ENCODE assay signal across 11 cellular contexts in genomic region chr10:127922675-127923366, GRCh38. TPM values are rescaled to one million over a fixed set of nuclear protein-coding genes. Genes with fewer than 3 reads are reported as not detected.
DNase-seq lines count a peak whose midpoint lies in the region; ATAC-seq, FAIRE-seq and TF ChIP-seq lines count a peak whose summit lies in the region.
"Had no signal": no experiment of that assay in that cellular context is flagged by ENCODE, and none has a peak within 500 bp of the region (broad histone marks: within the 10 kb centered on the region; RNA-seq: fewer than 3 reads in every experiment).

No MANE protein-coding gene starts in this region.

- TF ChIP-seq RAD21 in Ishikawa (IDR thresholded peaks at IDR 0.05; ENCODE audit: low read depth): 0 out of 2 replicates have a peak, but pooled peaks have one; percentile 4

- DNase-seq in dermis microvascular lymphatic vessel endothelial cell (ENCODE audit: low read depth in 2 of 2): peak; percentile 58 to 91
- peak; percentile 83 to 88 for DNase-seq in lung microvascular endothelial cell (ENCODE audit: low read depth in 2 of 2)
- peak; percentile 85 for DNase-seq in urothelium cell line (ENCODE audit: low spot score)
- DNase-seq in GM13976 (ENCODE audit: low spot score): no peak
- no peak for DNase-seq in activated naive CD4-positive, alpha-beta T cell treated with anti-CD3 and anti-CD28 coated beads, Interleukin-2, amount 50 U/mL, for 16 hours
- DNase-seq: activated CD4-positive, CD25-positive, alpha-beta regulatory T cell; central memory CD4-positive, alpha-beta T cell; naive thymus-derived CD8-positive, alpha-beta T cell; NCI-H2227 treated with DMSO at 0.1 percent for 48 hours had no signal

- in situ Hi-C loops in GM13976 (cut with MboI; ENCODE audit: low sequenced_read_pairs, unreplicated experiment): no loop called here

- ATAC-seq in HG02763 (IDR thresholded peaks at IDR 0.05; ENCODE audit: unreplicated experiment): no peak
- ATAC-seq: naive thymus-derived CD8-positive, alpha-beta T cell had no signal

- peak; percentile 56; the same call in 1 of the 2 replicates for TF ChIP-seq EP300 in Ishikawa (IDR thresholded peaks at IDR 0.05; ENCODE audit: borderline replicate concordance)

- TF ChIP-seq CTCF in GM13976 (IDR thresholded peaks at IDR 0.05; ENCODE audit: borderline replicate concordance, control extremely low read depth, extremely low read depth, insufficient read depth, missing control alignments): no peak

- no peak for FAIRE-seq in urothelium cell line (lab: Jason Lieb, UNC)

TF ChIP-seq in Ishikawa, 13 proteins besides CTCF, POLR2A, EP300 and RAD21:
- TF ChIP-seq TCF12 (IDR thresholded peaks at IDR 0.05; ENCODE audit: low read depth) (peak; percentile 78), CEBPB (IDR thresholded peaks at IDR 0.05) (peak; percentile 88), NFIC (IDR thresholded peaks at IDR 0.05) (peak; percentile 81), TEAD4 (IDR thresholded peaks at IDR 0.05) (peak; percentile 84), TAF1 (IDR thresholded peaks at IDR 0.05; ENCODE audit: low read depth) (no peak)
- TF ChIP-seq, protein P1, sequence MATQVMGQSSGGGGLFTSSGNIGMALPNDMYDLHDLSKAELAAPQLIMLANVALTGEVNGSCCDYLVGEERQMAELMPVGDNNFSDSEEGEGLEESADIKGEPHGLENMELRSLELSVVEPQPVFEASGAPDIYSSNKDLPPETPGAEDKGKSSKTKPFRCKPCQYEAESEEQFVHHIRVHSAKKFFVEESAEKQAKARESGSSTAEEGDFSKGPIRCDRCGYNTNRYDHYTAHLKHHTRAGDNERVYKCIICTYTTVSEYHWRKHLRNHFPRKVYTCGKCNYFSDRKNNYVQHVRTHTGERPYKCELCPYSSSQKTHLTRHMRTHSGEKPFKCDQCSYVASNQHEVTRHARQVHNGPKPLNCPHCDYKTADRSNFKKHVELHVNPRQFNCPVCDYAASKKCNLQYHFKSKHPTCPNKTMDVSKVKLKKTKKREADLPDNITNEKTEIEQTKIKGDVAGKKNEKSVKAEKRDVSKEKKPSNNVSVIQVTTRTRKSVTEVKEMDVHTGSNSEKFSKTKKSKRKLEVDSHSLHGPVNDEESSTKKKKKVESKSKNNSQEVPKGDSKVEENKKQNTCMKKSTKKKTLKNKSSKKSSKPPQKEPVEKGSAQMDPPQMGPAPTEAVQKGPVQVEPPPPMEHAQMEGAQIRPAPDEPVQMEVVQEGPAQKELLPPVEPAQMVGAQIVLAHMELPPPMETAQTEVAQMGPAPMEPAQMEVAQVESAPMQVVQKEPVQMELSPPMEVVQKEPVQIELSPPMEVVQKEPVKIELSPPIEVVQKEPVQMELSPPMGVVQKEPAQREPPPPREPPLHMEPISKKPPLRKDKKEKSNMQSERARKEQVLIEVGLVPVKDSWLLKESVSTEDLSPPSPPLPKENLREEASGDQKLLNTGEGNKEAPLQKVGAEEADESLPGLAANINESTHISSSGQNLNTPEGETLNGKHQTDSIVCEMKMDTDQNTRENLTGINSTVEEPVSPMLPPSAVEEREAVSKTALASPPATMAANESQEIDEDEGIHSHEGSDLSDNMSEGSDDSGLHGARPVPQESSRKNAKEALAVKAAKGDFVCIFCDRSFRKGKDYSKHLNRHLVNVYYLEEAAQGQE (IDR thresholded peaks at IDR 0.05; ENCODE audit: low read depth): no peak

RNA-seq across cellular contexts. Expression of gene PTPRE, which starts 15.9 kb away (rescaled TPM):
- total RNA-seq in dermis microvascular lymphatic vessel endothelial cell (117 and 240 TPM in 2 replicates), lung microvascular endothelial cell (89.8 and 254 TPM in 2 replicates)

RNA-seq across cellular contexts. Expression of gene CLRN3, which starts 30.1 kb away (rescaled TPM):
- 0.13 and 0.25 TPM in 2 replicates for total RNA-seq in dermis microvascular lymphatic vessel endothelial cell
- total RNA-seq in lung microvascular endothelial cell: 0.20 and 0.22 TPM in 2 replicates
- total RNA-seq: naive thymus-derived CD8-positive, alpha-beta T cell had no signal

Comparison
In these comparisons a context has a peak if more than half of its experiments do, and no peak if none do; other contexts are left out.
1. DNase-seq: peak in dermis microvascular lymphatic vessel endothelial cell (2 of 2), lung microvascular endothelial cell (2 of 2) and urothelium cell line (single experiment); none in GM13976 (single experiment) and activated naive CD4-positive, alpha-beta T cell treated with anti-CD3 and anti-CD28 coated beads, Interleukin-2, amount 50 U/mL, for 16 hours (single experiment).